34 cellular contexts compared by ENCODE assay signal in genomic region chr7:26046878-26047277, GRCh38.
"Had no signal": no experiment of that assay in that cellular context is flagged by ENCODE, and none has a peak within 500 bp of the region (broad histone marks: within the 10 kb centered on the region; RNA-seq: fewer than 3 reads in every experiment).

No MANE protein-coding gene starts in this region.

- H3K27ac ChIP-seq: KMS-11 had no signal

- DNase-seq: Karpas-422, Kasumi-1, MG63, MM.1S, MV-4-11, NCI-H1048, NCI-H1092, NCI-H1092 treated with DMSO at 0.1 percent for 48 hours, NCI-H1105, NCI-H1105 treated with DMSO at 0.1 percent for 48 hours, NCI-H1417, NCI-H1417 treated with DMSO at 0.1 percent for 48 hours, NCI-H1436, NCI-H1436 treated with DMSO at 0.1 percent for 48 hours, NCI-H146, NCI-H1694, NCI-H1694 treated with DMSO at 0.1 percent for 48 hours, NCI-H187, NCI-H187 treated with DMSO at 0.1 percent for 48 hours, NCI-H1930, NCI-H2029, NCI-H2029 treated with DMSO at 0.1 percent for 48 hours, NCI-H2081, NCI-H2081 treated with DMSO at 0.1 percent for 48 hours, NCI-H2107, NCI-H2171, NCI-H2171 treated with DMSO at 0.1 percent for 48 hours, NCI-H2227 treated with DMSO at 0.1 percent for 48 hours, NCI-H226, NCI-H345, NCI-H446, NCI-H446 treated with DMSO at 0.1 percent for 48 hours, NCI-H510A had no signal

- H3K4me3 ChIP-seq: MG63 had no signal

- H3K36me3 ChIP-seq: MG63 had no signal
